21 cellular contexts compared by ENCODE assay signal in genomic region chr1:182291584-182292192, GRCh38.
DNase-seq lines count a peak whose midpoint lies in the region; FAIRE-seq and TF ChIP-seq lines count a peak whose summit lies in the region.
"Had no signal": no experiment of that assay in that cellular context is flagged by ENCODE, and none has a peak within 500 bp of the region (broad histone marks: within the 10 kb centered on the region; RNA-seq: fewer than 3 reads in every experiment).

No MANE protein-coding gene starts in this region.

- H3K4me3 ChIP-seq in esophagus squamous epithelium = no peak overlapping the region
- peak overlapping the region in 2 of 3 donors; percentile 10 to 60 for H3K4me3 ChIP-seq in liver (ENCODE audit: low read depth in 1 of 3, low read length in 3 of 3)
- H3K4me3 ChIP-seq in stomach = no peak overlapping the region
- H3K4me3 ChIP-seq in kidney (ENCODE audit: low read length in 2 of 2) = no peak overlapping the region
- H3K4me3 ChIP-seq: skin epidermis had no signal

- no peak for FAIRE-seq in kidney (lab: Jason Lieb, UNC)
- FAIRE-seq: HTR-8/SVneo, RCC 7860 had no signal

- POLR2A ChIA-PET in RWPE1 (lab: Yijun Ruan, JAX; ENCODE audit: low non-redundant PET) = no interaction called here

- peak overlapping the region; percentile 73 for H3K27ac ChIP-seq in RWPE1
- peak overlapping the region in 3 of 4 donors; percentile 33 to 80 (median 78) for H3K27ac ChIP-seq in esophagus squamous epithelium
- peak overlapping the region; percentile 93 to 96 for H3K27ac ChIP-seq in liver (ENCODE audit: low read depth in 1 of 2, low read length in 2 of 2)
- peak overlapping the region; percentile 66 to 84 (median 76) for H3K27ac ChIP-seq in stomach
- H3K27ac ChIP-seq in kidney (ENCODE audit: low read depth in 2 of 2, low read length in 2 of 2) = no peak overlapping the region
- H3K27ac ChIP-seq: KMS-11 had no signal

- no peaks in the 10 kb centered on the region for H3K36me3 ChIP-seq in esophagus squamous epithelium
- H3K36me3 ChIP-seq in liver (ENCODE audit: control insufficient read depth in 4 of 4, insufficient read depth in 3 of 4, low read depth in 1 of 4, low read length in 3 of 4) = no peaks in the 10 kb centered on the region
- H3K36me3 ChIP-seq in stomach = no peaks in the 10 kb centered on the region
- no peaks in the 10 kb centered on the region for H3K36me3 ChIP-seq in kidney (ENCODE audit: control insufficient read depth in 1 of 2, insufficient read depth in 2 of 2, low read length in 2 of 2)

- WGBS in esophagus squamous epithelium, 2 donors = 81 to 84% methylated on average over 3 of the region's 3 CpGs
- 27% methylated on average over 3 of the region's 3 CpGs for WGBS in liver
- 28 to 66% (median 41%) methylated on average over 3 of the region's 3 CpGs for WGBS in stomach, 5 donors

- H3K9ac ChIP-seq in liver (ENCODE audit: low read depth in 1 of 2, low read length in 2 of 2) = peak overlapping the region; percentile 13 to 72
- H3K9ac ChIP-seq in kidney (ENCODE audit: low read length in 2 of 2) = no peak overlapping the region
- H3K9ac ChIP-seq: KMS-11 had no signal

- no peak for DNase-seq in RWPE1 (ENCODE audit: low spot score)
- DNase-seq in esophagus squamous epithelium (lab: John Stamatoyannopoulos, UW) = no peak
- peak; percentile 55 for DNase-seq in stomach
- no peak for DNase-seq in kidney
- DNase-seq in kidney glomerular epithelial cell (lab: John Stamatoyannopoulos, UW) = no peak
- DNase-seq in NCI-H1417 (lab: John Stamatoyannopoulos, UW) = no peak
- DNase-seq in NCI-H69 (lab: John Stamatoyannopoulos, UW) = no peak
- DNase-seq: activated naive CD4-positive, alpha-beta T cell treated with anti-CD3 and anti-CD28 coated beads, Interleukin-2, amount 50 U/mL, for 16 hours; caudate nucleus; CD4-positive, alpha-beta T cell; dermis blood vessel endothelial cell; GOT3; NCI-H1694 treated with DMSO at 0.1 percent for 48 hours; NCI-H2227 treated with DMSO at 0.1 percent for 48 hours; T-helper 9 cell; trophoblast cell had no signal

- peaks cover 5 to 25% (median 15%) of the 10 kb centered on the region in 3 donors for H3K4me1 ChIP-seq in esophagus squamous epithelium
- peaks cover 9 to 55% (median 37%) of the 10 kb centered on the region in 4 donors for H3K4me1 ChIP-seq in liver (ENCODE audit: control insufficient read depth in 4 of 4, insufficient read depth in 4 of 4, low read length in 3 of 4)
- H3K4me1 ChIP-seq in stomach = peaks cover 38 to 47% (median 44%) of the 10 kb centered on the region in 4 donors
- H3K4me1 ChIP-seq in kidney (ENCODE audit: control insufficient read depth in 1 of 2, insufficient read depth in 1 of 2, low read depth in 1 of 2, low read length in 2 of 2) = no peaks in the 10 kb centered on the region

- no peak for TF ChIP-seq EP300 in stomach (IDR thresholded peaks at IDR 0.05)

- H3K27me3 ChIP-seq in esophagus squamous epithelium = no peaks in the 10 kb centered on the region
- H3K27me3 ChIP-seq in liver (ENCODE audit: control insufficient read depth in 4 of 4, insufficient read depth in 4 of 4, low read length in 3 of 4) = no peaks in the 10 kb centered on the region
- no peaks in the 10 kb centered on the region for H3K27me3 ChIP-seq in stomach

- TF ChIP-seq CTCF in RWPE1 (conservative IDR thresholded peaks at IDR 0.05; ENCODE audit: low read depth) = no peak
- TF ChIP-seq CTCF in esophagus squamous epithelium (IDR thresholded peaks at IDR 0.05) = no peak
- TF ChIP-seq CTCF in liver (IDR thresholded peaks at IDR 0.05; ENCODE audit: low read depth, low read length, missing input control) = no peak
- no peak for TF ChIP-seq CTCF in stomach (IDR thresholded peaks at IDR 0.05)
- TF ChIP-seq CTCF in kidney (IDR thresholded peaks at IDR 0.05; ENCODE audit: borderline replicate concordance, extremely low read depth, insufficient read depth) = no peak

- no peaks in the 10 kb centered on the region for H3K9me3 ChIP-seq in esophagus squamous epithelium
- H3K9me3 ChIP-seq in liver (ENCODE audit: control insufficient read depth in 4 of 4, low read length in 3 of 4) = no peaks in the 10 kb centered on the region
- H3K9me3 ChIP-seq in stomach = no peaks in the 10 kb centered on the region
- no peaks in the 10 kb centered on the region for H3K9me3 ChIP-seq in kidney (ENCODE audit: control insufficient read depth in 1 of 2, low read length in 2 of 2)

- CTCF ChIA-PET in RWPE1 (lab: Yijun Ruan, JAX) = interaction anchor here (0.6 kb wide), 1 partner anchor 593 kb away, joined by 4 read pairs; no protein-coding TSS in a partner anchor

- intact Hi-C loops in esophagus squamous epithelium (cut with DNase I) = loop anchor here (10.0 kb wide), 1 partner anchor 147 kb away; no protein-coding TSS in a partner anchor
- intact Hi-C loops in stomach (cut with DNase I; ENCODE audit: low total_unique reads) = no loop called here
- intact Hi-C loops in kidney (cut with DNase I) = no loop called here

- TF ChIP-seq RAD21 in liver (IDR thresholded peaks at IDR 0.05) = peak; percentile 50 to 58

- TF ChIP-seq POLR2A in esophagus squamous epithelium (IDR thresholded peaks at IDR 0.05) (no peak), stomach (IDR thresholded peaks at IDR 0.05) (no peak)

TF ChIP-seq in liver, 16 proteins besides CTCF, POLR2A, EP300 and RAD21:
- TF ChIP-seq FOXA1 (IDR thresholded peaks at IDR 0.05) = peak; percentile 57
- TF ChIP-seq JUND (IDR thresholded peaks at IDR 0.05) = peak; percentile 69 to 86
- peak; percentile 34 for TF ChIP-seq NR2F2 (IDR thresholded peaks at IDR 0.05)
- peak; percentile 11 for TF ChIP-seq ATF3 (IDR thresholded peaks at IDR 0.05)
- TF ChIP-seq HNF4G (IDR thresholded peaks at IDR 0.05) = peak; percentile 26
- peak; percentile 99 to 100 for TF ChIP-seq RXRA (IDR thresholded peaks at IDR 0.05)
- TF ChIP-seq FOXA2 (IDR thresholded peaks at IDR 0.05) = peak; percentile 80
- peak in 1 of 2 donors; percentile 73 for TF ChIP-seq EGR1 (IDR thresholded peaks at IDR 0.05; ENCODE audit: low read depth in 2 of 2)
- TF ChIP-seq HNF4A (conservative IDR thresholded peaks at IDR 0.05) = peak; percentile 69 to 91
- TF ChIP-seq YY1 (IDR thresholded peaks at IDR 0.05) = peak; percentile 90
- peak; percentile 78 for TF ChIP-seq MAX (IDR thresholded peaks at IDR 0.05)
- peak in 1 of 2 donors; percentile 42 for TF ChIP-seq GABPA (IDR thresholded peaks at IDR 0.05 in 1 of 2, conservative IDR thresholded peaks at IDR 0.05 in 1 of 2)
- TF ChIP-seq SP1 (IDR thresholded peaks at IDR 0.05) = peak; percentile 88
- TF ChIP-seq REST (IDR thresholded peaks at IDR 0.05) = peak; percentile 79
- TF ChIP-seq TAF1 (conservative IDR thresholded peaks at IDR 0.05) = peak; percentile 75
- TF ChIP-seq ZBTB33 (IDR thresholded peaks at IDR 0.05) = peak; percentile 89

Comparison
In these comparisons a context has a peak if more than half of its experiments do, and no peak if none do; other contexts are left out.
1. H3K27ac ChIP-seq: peak in RWPE1 (single experiment), esophagus squamous epithelium (3 of 4), liver (2 of 2) and stomach (5 of 5); none in kidney (0 of 2).
2. H3K4me3 ChIP-seq: peak in liver (2 of 3); none in esophagus squamous epithelium (0 of 4), stomach (0 of 4) and kidney (0 of 2).
3. H3K9ac ChIP-seq: peak in liver (2 of 2); none in kidney (0 of 2).